ENCODE assay signal across 36 cellular contexts in the genomic region with DNA sequence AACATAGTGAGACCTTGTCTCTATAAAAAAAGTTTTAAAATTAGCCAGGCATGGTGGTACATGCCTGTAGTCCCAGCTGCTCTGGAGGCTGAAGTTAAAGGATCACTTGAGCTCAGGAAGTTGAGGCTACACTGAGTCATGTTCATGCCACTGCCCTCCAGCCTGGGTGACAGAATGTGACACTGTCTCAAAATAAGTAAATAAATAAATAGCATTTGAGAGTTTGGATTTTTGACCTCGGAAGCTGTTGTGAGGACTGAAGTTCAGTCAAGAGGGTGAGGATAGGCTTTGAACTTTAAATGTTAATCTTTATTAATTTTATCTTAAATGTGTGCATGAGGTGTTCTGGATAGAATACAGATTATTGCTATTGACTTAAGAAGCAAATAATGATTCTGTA.
"Had no signal": no experiment of that assay in that cellular context is flagged by ENCODE, and none has a peak within 500 bp of the region (broad histone marks: within the 10 kb centered on the region; RNA-seq: fewer than 3 reads in every experiment).

No MANE protein-coding gene starts in this region.

- H3K36me3 ChIP-seq: brain microvascular endothelial cell, MG63, WERI-Rb-1 had no signal

- DNase-seq: activated CD4-positive, alpha-beta memory T cell treated with anti-CD3 and anti-CD28 coated beads, Interleukin-2, amount 10 ng/mL, durations not matched to agents 7 days and 5 days; activated CD4-positive, alpha-beta T cell treated with anti-CD3 and anti-CD28 coated beads for 1 hour; activated CD4-positive, alpha-beta T cell treated with anti-CD3 and anti-CD28 coated beads for 48 hours; activated CD4-positive, CD25-positive, alpha-beta regulatory T cell; activated CD8-positive, alpha-beta memory T cell treated with anti-CD3 and anti-CD28 coated beads for 24 hours; activated CD8-positive, alpha-beta memory T cell treated with anti-CD3 and anti-CD28 coated beads, Interleukin-2, amount 10 ng/mL, durations not matched to agents 7 days and 5 days; activated CD8-positive, alpha-beta memory T cell treated with anti-CD3 and anti-CD28 coated beads, Interleukin-2, amount 50 U/mL, for 48 hours; activated effector memory CD4-positive, alpha-beta T cell treated with anti-CD3 and anti-CD28 coated beads, Interleukin-2, amount 50 U/mL, for 16 hours; activated naive CD4-positive, alpha-beta T cell; activated naive CD4-positive, alpha-beta T cell treated with anti-CD3 and anti-CD28 coated beads, Interleukin-2, amount 50 U/mL, for 16 hours; activated naive CD8-positive, alpha-beta T cell treated with anti-CD3 and anti-CD28 coated beads for 36 hours; activated T-cell treated with anti-CD3 and anti-CD28 coated beads, Interleukin-2, amount 50 U/mL, for 48 hours; amniotic stem cell; aorta; brain microvascular endothelial cell; central memory CD4-positive, alpha-beta T cell; Kasumi-1; MG63; MV-4-11; NCI-H1092; NCI-H146; NCI-H187; NCI-H2029 treated with DMSO at 0.1 percent for 48 hours; NCI-H2107; NCI-H2171; NCI-H510A; NCI-H526; NCI-H748 treated with DMSO at 0.1 percent for 48 hours; NK-92 treated with Interleukin-12 subunit alpha and Interleukin-12 subunit beta, amount 100 ng/mL, for 24 hours; PC-3; SIG-M5; T1000; WERI-Rb-1 had no signal

- FAIRE-seq: RCC 7860 had no signal

- H3K4me3 ChIP-seq: MG63 had no signal

- H3K9me3 ChIP-seq: MG63 had no signal

- H3K27ac ChIP-seq: brain microvascular endothelial cell, RWPE1, WERI-Rb-1 had no signal

- H3K27me3 ChIP-seq: brain microvascular endothelial cell, MG63 had no signal

- ATAC-seq: activated CD8-positive, alpha-beta memory T cell treated with anti-CD3 and anti-CD28 coated beads, Interleukin-2, amount 10 ng/mL, durations not matched to agents 7 days and 5 days; PC-3; Right ventricle myocardium inferior had no signal
